Comparison of ENCODE assay signal across 1 cellular context in the genomic region with DNA sequence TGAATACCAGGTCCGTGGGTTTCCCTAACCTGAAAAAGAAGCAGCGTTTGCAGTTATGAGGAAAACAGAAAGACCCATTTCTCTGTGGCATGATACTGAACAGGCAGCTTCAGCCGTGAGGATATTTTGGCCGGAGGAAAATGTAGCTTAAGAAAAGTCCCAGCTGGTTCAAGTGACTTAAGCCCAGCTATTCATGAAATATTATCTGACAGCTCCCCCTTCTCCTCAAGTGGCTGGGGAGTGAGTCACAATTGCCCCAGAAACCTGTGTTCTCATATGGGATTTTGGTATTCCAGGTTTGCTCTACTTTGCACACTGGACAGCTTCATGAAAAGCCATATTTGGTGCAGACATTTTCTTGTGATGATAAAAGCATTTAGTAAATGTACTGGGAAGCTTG.
TF ChIP-seq lines count a peak whose summit lies in the region.

No MANE protein-coding gene starts in this region.

TF ChIP-seq in HepG2, 621 proteins besides CTCF, POLR2A, EP300 and RAD21 (continued from another document):
- TF ChIP-seq SRSF9 (IDR thresholded peaks at IDR 0.05; ENCODE audit: borderline replicate concordance, insufficient read depth, low read depth, low read length, poor library complexity, severe bottlenecking) (no peak), GATAD1 (CRISPR knock-in tag; IDR thresholded peaks at IDR 0.05) (no peak)
